8 cellular contexts compared by ENCODE assay signal in genomic region chr15:100602822-100603393, GRCh38. TPM values are rescaled to one million over a fixed set of nuclear protein-coding genes. Genes with fewer than 3 reads are reported as not detected.
DNase-seq lines count a peak whose midpoint lies in the region; ATAC-seq and TF ChIP-seq lines count a peak whose summit lies in the region.

No MANE protein-coding gene starts in this region.

- CTCF ChIA-PET in Panc1 (lab: Charles Lee) = interaction anchor here (1.9 kb wide), 1 partner anchor 253 kb away, joined by 5 read pairs; no protein-coding TSS in a partner anchor

- no peaks in the 10 kb centered on the region for H3K9me3 Mint-ChIP-seq in stimulated activated naive CD8-positive, alpha-beta T cell treated with anti-CD3 and anti-CD28 coated beads, Interleukin-15, Interleukin-2, amounts not matched to agents 100 ng/mL and 50 ng/mL, for 24 hours

- peaks cover 37% of the 10 kb centered on the region for H3K36me3 Mint-ChIP-seq in stimulated activated naive CD8-positive, alpha-beta T cell treated with anti-CD3 and anti-CD28 coated beads, Interleukin-15, Interleukin-2, amounts not matched to agents 100 ng/mL and 50 ng/mL, for 24 hours (ENCODE audit: low read depth)

- no peak overlapping the region for H3K4me3 Mint-ChIP-seq in stimulated activated naive CD8-positive, alpha-beta T cell treated with anti-CD3 and anti-CD28 coated beads, Interleukin-15, Interleukin-2, amounts not matched to agents 100 ng/mL and 50 ng/mL, for 24 hours

- H3K27ac ChIP-seq in Panc1 (ENCODE audit: low read length) (peak overlapping the region; percentile 96), layer of hippocampus (ENCODE audit: low read depth, low read length) (peak overlapping the region; percentile 87)

- POLR2A ChIA-PET in Panc1 (lab: Charles Lee) = interaction anchor here (0.6 kb wide), 1 partner anchor 20 kb away, joined by 12 read pairs; no protein-coding TSS in a partner anchor

- no peaks in the 10 kb centered on the region for H3K9me3 ChIP-seq in Panc1 (ENCODE audit: control insufficient read depth, insufficient read depth, low read depth, low read length)

- H3K4me1 Mint-ChIP-seq in stimulated activated naive CD8-positive, alpha-beta T cell treated with anti-CD3 and anti-CD28 coated beads, Interleukin-15, Interleukin-2, amounts not matched to agents 100 ng/mL and 50 ng/mL, for 24 hours (ENCODE audit: low read depth) = peaks cover 47% of the 10 kb centered on the region

- ATAC-seq in GM18861 (IDR thresholded peaks at IDR 0.05; ENCODE audit: unreplicated experiment) (peak; percentile 30), HG03045 (IDR thresholded peaks at IDR 0.05; ENCODE audit: unreplicated experiment) (peak; percentile 39), Panc1 (no peak; the same call in 1 of the 2 replicates)

- no TSS peak for BruUV-seq in Panc1 (replicated peaks; lab: Mats Ljungman, UMichigan)

- in situ Hi-C loops in Panc1 (cut with HindIII; ENCODE audit: low pct_unique_long_range_greater_than_20kb, low sequenced_read_pairs) (no loop called here), astrocyte of the spinal cord (cut with HindIII; ENCODE audit: low sequenced_read_pairs) (no loop called here)

- peak; percentile 3 for DNase-seq in Ammon's horn (ENCODE audit: low spot score)
- DNase-seq in Panc1 (ENCODE audit: low read depth, low spot score) = no peak
- peak; percentile 5 for DNase-seq in astrocyte of the spinal cord (ENCODE audit: low read depth, low spot score)
- no peak for DNase-seq in COLO829 (ENCODE audit: low spot score)

- intact Hi-C loops in Panc1 (cut with micrococcal nuclease; ENCODE audit: unreplicated experiment) = no loop called here

- H3K27me3 Mint-ChIP-seq in stimulated activated naive CD8-positive, alpha-beta T cell treated with anti-CD3 and anti-CD28 coated beads, Interleukin-15, Interleukin-2, amounts not matched to agents 100 ng/mL and 50 ng/mL, for 24 hours = no peaks in the 10 kb centered on the region

- peak overlapping the region; percentile 93 for H3K27ac Mint-ChIP-seq in stimulated activated naive CD8-positive, alpha-beta T cell treated with anti-CD3 and anti-CD28 coated beads, Interleukin-15, Interleukin-2, amounts not matched to agents 100 ng/mL and 50 ng/mL, for 24 hours

- H3K27me3 ChIP-seq in Panc1 (ENCODE audit: control insufficient read depth, insufficient read depth, low read length) = no peaks in the 10 kb centered on the region
- H3K27me3 ChIP-seq in layer of hippocampus (ENCODE audit: control insufficient read depth, insufficient read depth, low read length) = no peaks in the 10 kb centered on the region

- H3K4me3 ChIP-seq in Panc1 (ENCODE audit: low read depth in 2 of 2, low read length in 2 of 2) (peak overlapping the region; percentile 98 to 100), astrocyte of the spinal cord (ENCODE audit: low read depth, low read length) (peak overlapping the region; percentile 97)

- H3K4me1 ChIP-seq in Panc1 (ENCODE audit: control insufficient read depth, insufficient read depth, low read length) = peaks cover 16% of the 10 kb centered on the region

- TF ChIP-seq CTCF in Panc1 (IDR thresholded peaks at IDR 0.05) (no peak), astrocyte of the spinal cord (IDR thresholded peaks at IDR 0.05; ENCODE audit: low read depth, low read length) (no peak)

- H3K36me3 ChIP-seq in Panc1 (ENCODE audit: control insufficient read depth, insufficient read depth, low read length) = peaks cover 15% of the 10 kb centered on the region

RNA-seq across cellular contexts. Expression of gene ASB7, which starts 0.5 kb away (rescaled TPM):
- total RNA-seq in Panc1 (2021; ENCODE audit: unreplicated experiment) = 18.1 TPM
- 11.3 TPM for polyA plus RNA-seq in Panc1 (2012; ENCODE audit: insufficient read length)

RNA-seq across cellular contexts. Expression of gene LINS1, which starts 0.9 kb away (rescaled TPM):
- total RNA-seq in Panc1 (2021; ENCODE audit: unreplicated experiment) = 13.6 TPM
- polyA plus RNA-seq in Panc1 (2012; ENCODE audit: insufficient read length) = 5.0 TPM

Comparison
In these comparisons a context has a peak if more than half of its experiments do, and no peak if none do; other contexts are left out.
1. DNase-seq: peak in Ammon's horn (single experiment) and astrocyte of the spinal cord (single experiment); none in Panc1 (single experiment) and COLO829 (single experiment).